Comparison of ENCODE assay signal across 8 cellular contexts in genomic region chr20:845967-846893, GRCh38. TPM values are rescaled to one million over a fixed set of nuclear protein-coding genes. Genes with fewer than 3 reads are reported as not detected.
DNase-seq lines count a peak whose midpoint lies in the region; ATAC-seq and TF ChIP-seq lines count a peak whose summit lies in the region.

No MANE protein-coding gene starts in this region.

- H3K9me3 ChIP-seq in spleen = no peaks in the 10 kb centered on the region

- peaks cover 36 to 96% (median 65%) of the 10 kb centered on the region in 6 donors for H3K4me1 ChIP-seq in spleen

- POLR2A ChIA-PET in activated CD4-positive, alpha-beta T cell treated with anti-CD3 and anti-CD28 coated beads for 36 hours (lab: Charles Lee) = no interaction called here

- no peak for TF ChIP-seq CTCF in spleen (IDR thresholded peaks at IDR 0.05 in 8 of 11, conservative IDR thresholded peaks at IDR 0.05 in 3 of 11)

- peaks cover 2% of the 10 kb centered on the region for H3K9me3 Mint-ChIP-seq in activated CD4-positive, alpha-beta T cell treated with anti-CD3 and anti-CD28 coated beads for 36 hours (ENCODE audit: low read depth)
- no peaks in the 10 kb centered on the region for H3K9me3 Mint-ChIP-seq in effector memory CD8-positive, alpha-beta T cell

- TF ChIP-seq POLR2A in spleen (IDR thresholded peaks at IDR 0.05) = no peak

- peaks cover 53% of the 10 kb centered on the region for H3K4me1 Mint-ChIP-seq in activated CD4-positive, alpha-beta T cell treated with anti-CD3 and anti-CD28 coated beads for 36 hours
- H3K4me1 Mint-ChIP-seq in effector memory CD8-positive, alpha-beta T cell (ENCODE audit: low read depth in 2 of 2) = peaks cover 25 to 42% of the 10 kb centered on the region in 2 donors

- no peak for DNase-seq in activated CD4-positive, alpha-beta T cell treated with anti-CD3 and anti-CD28 coated beads for 36 hours
- no peak for DNase-seq in activated CD4-positive, alpha-beta T cell treated with anti-CD3 and anti-CD28 coated beads for 4 hours
- DNase-seq in OCI-M1 (lab: John Stamatoyannopoulos, UW) (peak; percentile 21), spleen (peak; percentile 81), ureter (ENCODE audit: low spot score) (no peak), head of caudate nucleus (no peak), NCI-H748 (lab: John Stamatoyannopoulos, UW; ENCODE audit: unreplicated experiment) (no peak)
- peak in 1 of 3 experiments; percentile 12 for DNase-seq in effector memory CD8-positive, alpha-beta T cell

- peaks cover 0 to 13% (median 3%) of the 10 kb centered on the region in 7 donors for H3K27me3 ChIP-seq in spleen (replicated peaks in 1 of 7)

- 22 to 30% (median 29%) methylated on average over 11 of the region's 11 CpGs for WGBS in spleen, 5 donors

- H3K36me3 Mint-ChIP-seq in activated CD4-positive, alpha-beta T cell treated with anti-CD3 and anti-CD28 coated beads for 36 hours (ENCODE audit: low read depth) = peaks cover 12% of the 10 kb centered on the region
- H3K36me3 Mint-ChIP-seq in effector memory CD8-positive, alpha-beta T cell (ENCODE audit: insufficient read depth) = peaks cover 10% of the 10 kb centered on the region

- CTCF ChIA-PET in activated CD4-positive, alpha-beta T cell treated with anti-CD3 and anti-CD28 coated beads for 36 hours (lab: Charles Lee) = interaction anchor here (1.0 to 2.9 kb wide), 3 partner anchors 13 to 111 kb away, joined by 3 to 9 read pairs (median 4); partner anchors contain the start of gene FAM110A

- H3K36me3 ChIP-seq in spleen = peaks cover 0 to 22% (median under 1%) of the 10 kb centered on the region in 6 donors

- H3K4me3 Mint-ChIP-seq in activated CD4-positive, alpha-beta T cell treated with anti-CD3 and anti-CD28 coated beads for 36 hours = peak overlapping the region; percentile 72
- peak overlapping the region; percentile 89 to 93 for H3K4me3 Mint-ChIP-seq in effector memory CD8-positive, alpha-beta T cell

- no peaks in the 10 kb centered on the region for H3K27me3 Mint-ChIP-seq in activated CD4-positive, alpha-beta T cell treated with anti-CD3 and anti-CD28 coated beads for 36 hours
- no peaks in the 10 kb centered on the region for H3K27me3 Mint-ChIP-seq in effector memory CD8-positive, alpha-beta T cell

- H3K27ac ChIP-seq in spleen = peak overlapping the region; percentile 61 to 87 (median 74)

- peak overlapping the region; percentile 90 for H3K27ac Mint-ChIP-seq in activated CD4-positive, alpha-beta T cell treated with anti-CD3 and anti-CD28 coated beads for 36 hours
- peak overlapping the region; percentile 90 to 97 for H3K27ac Mint-ChIP-seq in effector memory CD8-positive, alpha-beta T cell

- ATAC-seq in activated CD4-positive, alpha-beta T cell treated with anti-CD3 and anti-CD28 coated beads for 36 hours = peak; percentile 2
- peak; percentile 1 for ATAC-seq in effector memory CD8-positive, alpha-beta T cell (replicated peaks)

- intact Hi-C loops in activated CD4-positive, alpha-beta T cell treated with anti-CD3 and anti-CD28 coated beads for 36 hours (cut with DNase I, micrococcal nuclease) = loop anchor here in 1 of 2 experiments (2.0 kb wide), 1 partner anchor 13 kb away; the partner anchor contains the start of gene FAM110A
- intact Hi-C loops in spleen (cut with DNase I; ENCODE audit: low total_unique reads) (no loop called here), head of caudate nucleus (cut with DNase I) (no loop called here)

- peak overlapping the region; percentile 50 to 79 (median 62) for H3K4me3 ChIP-seq in spleen

RNA-seq across cellular contexts. Expression of gene FAM110A, which starts 12.7 kb away (rescaled TPM):
- 10 to 100 TPM; 15.5 TPM for total RNA-seq in activated CD4-positive, alpha-beta T cell treated with anti-CD3 and anti-CD28 coated beads for 36 hours
- total RNA-seq in spleen = 10 to 100 TPM; 19.7 to 32.0 (median 25.7) TPM
- polyA plus RNA-seq in spleen = 10 to 100 TPM; 11.3 to 21.0 (median 12.5) TPM
- total RNA-seq in ureter = 35.1 TPM

Comparison
In these comparisons a context has a peak if more than half of its experiments do, and no peak if none do; other contexts are left out.
1. DNase-seq: peak in OCI-M1 (single experiment) and spleen (single experiment); none in activated CD4-positive, alpha-beta T cell treated with anti-CD3 and anti-CD28 coated beads for 36 hours (single experiment), activated CD4-positive, alpha-beta T cell treated with anti-CD3 and anti-CD28 coated beads for 4 hours (0 of 2), ureter (single experiment), head of caudate nucleus (0 of 42) and NCI-H748 (single experiment).